In genomic region chr11:69635804-69636511, GRCh38 we compare ENCODE assay signal across 1 cellular context.
TF ChIP-seq lines count a peak whose summit lies in the region.

No MANE protein-coding gene starts in this region.

TF ChIP-seq in H1, 55 proteins besides CTCF, POLR2A, EP300 and RAD21:
- no peak for TF ChIP-seq TCF12 (IDR thresholded peaks at IDR 0.05; ENCODE audit: low read depth, low read length)
- TF ChIP-seq, protein P1, sequence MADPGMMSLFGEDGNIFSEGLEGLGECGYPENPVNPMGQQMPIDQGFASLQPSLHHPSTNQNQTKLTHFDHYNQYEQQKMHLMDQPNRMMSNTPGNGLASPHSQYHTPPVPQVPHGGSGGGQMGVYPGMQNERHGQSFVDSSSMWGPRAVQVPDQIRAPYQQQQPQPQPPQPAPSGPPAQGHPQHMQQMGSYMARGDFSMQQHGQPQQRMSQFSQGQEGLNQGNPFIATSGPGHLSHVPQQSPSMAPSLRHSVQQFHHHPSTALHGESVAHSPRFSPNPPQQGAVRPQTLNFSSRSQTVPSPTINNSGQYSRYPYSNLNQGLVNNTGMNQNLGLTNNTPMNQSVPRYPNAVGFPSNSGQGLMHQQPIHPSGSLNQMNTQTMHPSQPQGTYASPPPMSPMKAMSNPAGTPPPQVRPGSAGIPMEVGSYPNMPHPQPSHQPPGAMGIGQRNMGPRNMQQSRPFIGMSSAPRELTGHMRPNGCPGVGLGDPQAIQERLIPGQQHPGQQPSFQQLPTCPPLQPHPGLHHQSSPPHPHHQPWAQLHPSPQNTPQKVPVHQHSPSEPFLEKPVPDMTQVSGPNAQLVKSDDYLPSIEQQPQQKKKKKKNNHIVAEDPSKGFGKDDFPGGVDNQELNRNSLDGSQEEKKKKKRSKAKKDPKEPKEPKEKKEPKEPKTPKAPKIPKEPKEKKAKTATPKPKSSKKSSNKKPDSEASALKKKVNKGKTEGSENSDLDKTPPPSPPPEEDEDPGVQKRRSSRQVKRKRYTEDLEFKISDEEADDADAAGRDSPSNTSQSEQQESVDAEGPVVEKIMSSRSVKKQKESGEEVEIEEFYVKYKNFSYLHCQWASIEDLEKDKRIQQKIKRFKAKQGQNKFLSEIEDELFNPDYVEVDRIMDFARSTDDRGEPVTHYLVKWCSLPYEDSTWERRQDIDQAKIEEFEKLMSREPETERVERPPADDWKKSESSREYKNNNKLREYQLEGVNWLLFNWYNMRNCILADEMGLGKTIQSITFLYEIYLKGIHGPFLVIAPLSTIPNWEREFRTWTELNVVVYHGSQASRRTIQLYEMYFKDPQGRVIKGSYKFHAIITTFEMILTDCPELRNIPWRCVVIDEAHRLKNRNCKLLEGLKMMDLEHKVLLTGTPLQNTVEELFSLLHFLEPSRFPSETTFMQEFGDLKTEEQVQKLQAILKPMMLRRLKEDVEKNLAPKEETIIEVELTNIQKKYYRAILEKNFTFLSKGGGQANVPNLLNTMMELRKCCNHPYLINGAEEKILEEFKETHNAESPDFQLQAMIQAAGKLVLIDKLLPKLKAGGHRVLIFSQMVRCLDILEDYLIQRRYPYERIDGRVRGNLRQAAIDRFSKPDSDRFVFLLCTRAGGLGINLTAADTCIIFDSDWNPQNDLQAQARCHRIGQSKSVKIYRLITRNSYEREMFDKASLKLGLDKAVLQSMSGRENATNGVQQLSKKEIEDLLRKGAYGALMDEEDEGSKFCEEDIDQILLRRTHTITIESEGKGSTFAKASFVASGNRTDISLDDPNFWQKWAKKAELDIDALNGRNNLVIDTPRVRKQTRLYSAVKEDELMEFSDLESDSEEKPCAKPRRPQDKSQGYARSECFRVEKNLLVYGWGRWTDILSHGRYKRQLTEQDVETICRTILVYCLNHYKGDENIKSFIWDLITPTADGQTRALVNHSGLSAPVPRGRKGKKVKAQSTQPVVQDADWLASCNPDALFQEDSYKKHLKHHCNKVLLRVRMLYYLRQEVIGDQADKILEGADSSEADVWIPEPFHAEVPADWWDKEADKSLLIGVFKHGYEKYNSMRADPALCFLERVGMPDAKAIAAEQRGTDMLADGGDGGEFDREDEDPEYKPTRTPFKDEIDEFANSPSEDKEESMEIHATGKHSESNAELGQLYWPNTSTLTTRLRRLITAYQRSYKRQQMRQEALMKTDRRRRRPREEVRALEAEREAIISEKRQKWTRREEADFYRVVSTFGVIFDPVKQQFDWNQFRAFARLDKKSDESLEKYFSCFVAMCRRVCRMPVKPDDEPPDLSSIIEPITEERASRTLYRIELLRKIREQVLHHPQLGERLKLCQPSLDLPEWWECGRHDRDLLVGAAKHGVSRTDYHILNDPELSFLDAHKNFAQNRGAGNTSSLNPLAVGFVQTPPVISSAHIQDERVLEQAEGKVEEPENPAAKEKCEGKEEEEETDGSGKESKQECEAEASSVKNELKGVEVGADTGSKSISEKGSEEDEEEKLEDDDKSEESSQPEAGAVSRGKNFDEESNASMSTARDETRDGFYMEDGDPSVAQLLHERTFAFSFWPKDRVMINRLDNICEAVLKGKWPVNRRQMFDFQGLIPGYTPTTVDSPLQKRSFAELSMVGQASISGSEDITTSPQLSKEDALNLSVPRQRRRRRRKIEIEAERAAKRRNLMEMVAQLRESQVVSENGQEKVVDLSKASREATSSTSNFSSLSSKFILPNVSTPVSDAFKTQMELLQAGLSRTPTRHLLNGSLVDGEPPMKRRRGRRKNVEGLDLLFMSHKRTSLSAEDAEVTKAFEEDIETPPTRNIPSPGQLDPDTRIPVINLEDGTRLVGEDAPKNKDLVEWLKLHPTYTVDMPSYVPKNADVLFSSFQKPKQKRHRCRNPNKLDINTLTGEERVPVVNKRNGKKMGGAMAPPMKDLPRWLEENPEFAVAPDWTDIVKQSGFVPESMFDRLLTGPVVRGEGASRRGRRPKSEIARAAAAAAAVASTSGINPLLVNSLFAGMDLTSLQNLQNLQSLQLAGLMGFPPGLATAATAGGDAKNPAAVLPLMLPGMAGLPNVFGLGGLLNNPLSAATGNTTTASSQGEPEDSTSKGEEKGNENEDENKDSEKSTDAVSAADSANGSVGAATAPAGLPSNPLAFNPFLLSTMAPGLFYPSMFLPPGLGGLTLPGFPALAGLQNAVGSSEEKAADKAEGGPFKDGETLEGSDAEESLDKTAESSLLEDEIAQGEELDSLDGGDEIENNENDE (IDR thresholded peaks at IDR 0.05; ENCODE audit: insufficient replicate concordance, low read length) = no peak
- TF ChIP-seq NRF1 (IDR thresholded peaks at IDR 0.05; ENCODE audit: low read depth, low read length) = no peak
- TF ChIP-seq, protein P2, sequence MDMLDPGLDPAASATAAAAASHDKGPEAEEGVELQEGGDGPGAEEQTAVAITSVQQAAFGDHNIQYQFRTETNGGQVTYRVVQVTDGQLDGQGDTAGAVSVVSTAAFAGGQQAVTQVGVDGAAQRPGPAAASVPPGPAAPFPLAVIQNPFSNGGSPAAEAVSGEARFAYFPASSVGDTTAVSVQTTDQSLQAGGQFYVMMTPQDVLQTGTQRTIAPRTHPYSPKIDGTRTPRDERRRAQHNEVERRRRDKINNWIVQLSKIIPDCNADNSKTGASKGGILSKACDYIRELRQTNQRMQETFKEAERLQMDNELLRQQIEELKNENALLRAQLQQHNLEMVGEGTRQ (IDR thresholded peaks at IDR 0.05; ENCODE audit: low read length) = no peak
- TF ChIP-seq SRF (IDR thresholded peaks at IDR 0.05; ENCODE audit: low read depth, low read length) = no peak
- no peak for TF ChIP-seq POU5F1 (IDR thresholded peaks at IDR 0.05; ENCODE audit: low read depth, low read length)
- TF ChIP-seq FOSL1 (IDR thresholded peaks at IDR 0.05; ENCODE audit: insufficient read depth, low read depth, low read length) = no peak
- no peak for TF ChIP-seq BRCA1 (IDR thresholded peaks at IDR 0.05; ENCODE audit: low read depth, low read length)
- no peak for TF ChIP-seq KDM5A (IDR thresholded peaks at IDR 0.05; ENCODE audit: low read length)
- no peak for TF ChIP-seq E2F6 (IDR thresholded peaks at IDR 0.05)
- no peak for TF ChIP-seq HDAC6 (IDR thresholded peaks at IDR 0.05; ENCODE audit: low read depth, low read length)
- TF ChIP-seq CHD1 (IDR thresholded peaks at IDR 0.05; ENCODE audit: low read depth, low read length) = no peak
- TF ChIP-seq CHD2 (IDR thresholded peaks at IDR 0.05; ENCODE audit: low read length) = no peak
- no peak for TF ChIP-seq BCL11A (IDR thresholded peaks at IDR 0.05; ENCODE audit: low read depth in 2 of 2, low read length in 2 of 2)
